24 cellular contexts compared by ENCODE assay signal in the genomic region with DNA sequence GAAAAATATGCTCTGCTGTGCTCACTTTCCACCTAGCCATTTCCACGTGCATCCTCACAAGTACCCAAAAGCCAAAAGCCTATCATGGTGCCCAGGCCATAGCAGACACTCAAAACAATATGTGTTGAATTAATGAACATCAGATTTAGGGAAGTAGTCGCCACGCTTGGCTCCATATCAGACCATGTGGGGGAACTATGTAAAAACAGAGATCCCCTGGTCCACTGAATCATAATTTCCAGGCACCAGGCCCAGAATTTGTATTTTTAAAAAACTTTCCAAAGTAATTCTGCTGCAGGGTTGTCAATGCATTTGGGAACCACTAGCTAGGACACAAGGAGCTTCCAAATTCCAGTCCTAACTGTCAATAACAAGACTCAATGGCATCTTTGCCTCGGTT.
A peak's percentile ranks its signal among the peaks of the same experiment; 100 is the strongest.
DNase-seq lines count a peak whose midpoint lies in the region; ATAC-seq and TF ChIP-seq lines count a peak whose summit lies in the region.
"Had no signal": no experiment of that assay in that cellular context is flagged by ENCODE, and none has a peak within 500 bp of the region (broad histone marks: within the 10 kb centered on the region; RNA-seq: fewer than 3 reads in every experiment).

No MANE protein-coding gene starts in this region.

- H3K9me3 ChIP-seq in ascending aorta (no peaks in the 10 kb centered on the region), thoracic aorta (no peaks in the 10 kb centered on the region), endodermal cell (ENCODE audit: control insufficient read depth, low read length) (no peaks in the 10 kb centered on the region), H9 (ENCODE audit: control insufficient read depth, low read depth, low read length) (no peaks in the 10 kb centered on the region)
- H3K9me3 ChIP-seq: esophagus muscularis mucosa, mucosa of descending colon, right lobe of liver, vagina had no signal

- no peak overlapping the region for H3K4me3 ChIP-seq in ascending aorta
- no peak overlapping the region for H3K4me3 ChIP-seq in foreskin fibroblast (ENCODE audit: low read depth in 1 of 2, low read length in 2 of 2)
- no peak overlapping the region for H3K4me3 ChIP-seq in thoracic aorta
- no peak overlapping the region for H3K4me3 ChIP-seq in endodermal cell (ENCODE audit: low read length)
- H3K4me3 ChIP-seq: cardiac muscle cell, esophagus muscularis mucosa, mucosa of descending colon, right lobe of liver, vagina had no signal

- H3K4me2 ChIP-seq in H9 (ENCODE audit: insufficient read depth, insufficient read length, low read length), result no peak overlapping the region

- no peak overlapping the region for H4K91ac ChIP-seq in H9 (ENCODE audit: insufficient read length, low read depth, low read length)

- H3K9me3 Mint-ChIP-seq in endodermal cell (no peaks in the 10 kb centered on the region), H9 (no peaks in the 10 kb centered on the region)
- H3K9me3 Mint-ChIP-seq: WTC11 had no signal

- H3K27ac Mint-ChIP-seq in endodermal cell (no peak overlapping the region), H9 (no peak overlapping the region)
- H3K27ac Mint-ChIP-seq: activated CD8-positive, alpha-beta T cell treated with anti-CD3 and anti-CD28 coated beads for 36 hours; activated naive CD8-positive, alpha-beta T cell; activated T-cell treated with anti-CD3 and anti-CD28 coated beads, Interleukin-2, amount 50 U/mL, for 24 hours; stimulated activated naive CD8-positive, alpha-beta T cell treated with anti-CD3 and anti-CD28 coated beads, Interleukin-15, Interleukin-2, amounts not matched to agents 100 ng/mL and 50 ng/mL, for 24 hours; T-helper 2 cell treated with Interferon-gamma antibody and Interleukin-4, amounts not matched to agents 5 μg/mL and 100 μg/mL, for 36 hours; WTC11 had no signal

- H2BK120ac ChIP-seq in H9 (ENCODE audit: low read depth, low read length, poor library complexity, severe bottlenecking), result no peak overlapping the region

- H3K9ac ChIP-seq in endodermal cell (ENCODE audit: extremely low read depth, low read length, poor library complexity, severe bottlenecking) (no peak overlapping the region), H9 (ENCODE audit: extremely low read depth, insufficient read length, low read length) (no peak overlapping the region)

- 98 to 100% methylated on average over 3 to 4 of the region's 4 CpGs for WGBS in endodermal cell (ENCODE audit: insufficient coverage in 1 of 2, insufficient read length in 1 of 2), 2 experiments
- WGBS in H9 (ENCODE audit: extremely low coverage, insufficient read length, low lambda C conversion rate), result no CpG with 5 or more reads among the region's 4 CpGs

- H4K5ac ChIP-seq in H9 (ENCODE audit: insufficient read length, low read depth, low read length), result no peak overlapping the region

- H3K4me1 Mint-ChIP-seq in endodermal cell (peaks cover 13% of the 10 kb centered on the region), H9 (0 out of 4 replicates have a peak, but pooled peaks cover 0 to 2% of the 10 kb centered on the region in 2 experiments)
- H3K4me1 Mint-ChIP-seq: WTC11 had no signal

- ATAC-seq in thoracic aorta (ENCODE audit: insufficient number of reproducible peaks, low FRiP score, low read depth), result peak; percentile 39
- ATAC-seq in GM21526 (IDR thresholded peaks at IDR 0.05; ENCODE audit: low FRiP score, unreplicated experiment), result no peak
- ATAC-seq: activated CD8-positive, alpha-beta T cell treated with anti-CD3 and anti-CD28 coated beads for 36 hours; left colon; mucosa of descending colon; right lobe of liver; WTC11 had no signal

- H3K27me3 ChIP-seq in ascending aorta (no peaks in the 10 kb centered on the region), thoracic aorta (replicated peaks; ENCODE audit: insufficient read depth) (no peaks in the 10 kb centered on the region), endodermal cell (ENCODE audit: control insufficient read depth, insufficient read depth, low read length, poor library complexity, severe bottlenecking) (peaks cover 67% of the 10 kb centered on the region), H9 (ENCODE audit: insufficient read depth, low read length) (no peaks in the 10 kb centered on the region)
- H3K27me3 ChIP-seq: cardiac muscle cell, esophagus muscularis mucosa, right lobe of liver, vagina had no signal

- H2BK5ac ChIP-seq in H9 (ENCODE audit: insufficient read length, low read length), result no peak overlapping the region

- H4K20me1 ChIP-seq in H9 (ENCODE audit: control insufficient read depth, insufficient read depth, insufficient read length), result no peaks in the 10 kb centered on the region

- H3K18ac ChIP-seq in H9 (ENCODE audit: insufficient read length, low read depth, low read length), result no peak overlapping the region

- intact Hi-C loops in ascending aorta (cut with DNase I), result loop anchor here (5.0 kb wide), 1 partner anchor 110 kb away; no protein-coding TSS in a partner anchor

- no peak overlapping the region for H3K4ac ChIP-seq in H9 (ENCODE audit: low read depth, low read length)

- H3K23ac ChIP-seq in H9 (ENCODE audit: insufficient read length, low read depth, low read length), result no peak overlapping the region

- no peak overlapping the region for H3K56ac ChIP-seq in H9 (ENCODE audit: insufficient read length, low read depth, low read length)

- no peak overlapping the region for H2BK12ac ChIP-seq in H9 (ENCODE audit: insufficient read length, low read depth, low read length)

- no peak overlapping the region for H3K14ac ChIP-seq in H9 (ENCODE audit: insufficient read depth, low read length)

- H3K4me3 Mint-ChIP-seq in endodermal cell (no peak overlapping the region), H9 (no peak overlapping the region)
- H3K4me3 Mint-ChIP-seq: activated CD8-positive, alpha-beta T cell treated with anti-CD3 and anti-CD28 coated beads for 36 hours; activated naive CD8-positive, alpha-beta T cell; activated T-cell treated with anti-CD3 and anti-CD28 coated beads, Interleukin-2, amount 50 U/mL, for 24 hours; stimulated activated naive CD8-positive, alpha-beta T cell treated with anti-CD3 and anti-CD28 coated beads, Interleukin-15, Interleukin-2, amounts not matched to agents 100 ng/mL and 50 ng/mL, for 24 hours; T-helper 2 cell treated with Interferon-gamma antibody and Interleukin-4, amounts not matched to agents 5 μg/mL and 100 μg/mL, for 36 hours; WTC11 had no signal

- H3K36me3 Mint-ChIP-seq in endodermal cell (ENCODE audit: low read depth), result no peaks in the 10 kb centered on the region
- H3K36me3 Mint-ChIP-seq in H9 (ENCODE audit: insufficient read depth in 1 of 3, low read depth in 3 of 3), result no peaks in the 10 kb centered on the region
- H3K36me3 Mint-ChIP-seq: activated naive CD8-positive, alpha-beta T cell; WTC11 had no signal

- H3K36me3 ChIP-seq in ascending aorta, result no peaks in the 10 kb centered on the region
- H3K36me3 ChIP-seq in thoracic aorta, result no peaks in the 10 kb centered on the region
- no peaks in the 10 kb centered on the region for H3K36me3 ChIP-seq in endodermal cell (ENCODE audit: control insufficient read depth, insufficient read depth, low read length)
- H3K36me3 ChIP-seq: cardiac muscle cell, esophagus muscularis mucosa, right lobe of liver, vagina had no signal

- DNase-seq in EL (peak; percentile 39), ascending aorta (ENCODE audit: low spot score in 2 of 2) (peak in 1 of 2 donors; percentile 81), foreskin fibroblast (peak; percentile 62 to 86), thoracic aorta (ENCODE audit: low spot score) (peak; percentile 21), endodermal cell (no peak), H9 (no peak)
- DNase-seq: activated CD8-positive, alpha-beta T cell treated with anti-CD3 and anti-CD28 coated beads for 36 hours; activated T-cell treated with anti-CD3 and anti-CD28 coated beads, Interleukin-2, amount 50 U/mL, for 24 hours; DMS 273 treated with DMSO at 0.1 percent for 48 hours; left colon; mucosa of descending colon; NCI-H1417; NCI-H69; right lobe of liver; stimulated activated CD4-positive, alpha-beta T cell treated with anti-CD3 and anti-CD28 coated beads, Interleukin-1b, Interleukin-23, amount 100 ng/mL, for 48 hours had no signal

- no peaks in the 10 kb centered on the region for H3K23me2 ChIP-seq in H9 (ENCODE audit: insufficient read length, low read depth, low read length, poor library complexity, severe bottlenecking)

- H3K27me3 Mint-ChIP-seq in endodermal cell (ENCODE audit: insufficient read depth) (peaks cover 90% of the 10 kb centered on the region), H9 (ENCODE audit: low read depth) (peaks cover 2% of the 10 kb centered on the region; the same call in 1 of the 2 replicates)
- H3K27me3 Mint-ChIP-seq: activated CD8-positive, alpha-beta T cell treated with anti-CD3 and anti-CD28 coated beads for 36 hours; activated naive CD8-positive, alpha-beta T cell; activated T-cell treated with anti-CD3 and anti-CD28 coated beads, Interleukin-2, amount 50 U/mL, for 24 hours; stimulated activated naive CD8-positive, alpha-beta T cell treated with anti-CD3 and anti-CD28 coated beads, Interleukin-15, Interleukin-2, amounts not matched to agents 100 ng/mL and 50 ng/mL, for 24 hours had no signal

- no peaks in the 10 kb centered on the region for H3K79me1 ChIP-seq in H9 (ENCODE audit: insufficient read depth, low read depth, low read length, poor library complexity, severe bottlenecking)

- H3K4me1 ChIP-seq in ascending aorta, result peaks cover 6 to 16% of the 10 kb centered on the region in 2 donors
- peaks cover 8 to 55% of the 10 kb centered on the region in 2 donors for H3K4me1 ChIP-seq in thoracic aorta (ENCODE audit: control insufficient read depth in 1 of 2, low read depth in 2 of 2)
- H3K4me1 ChIP-seq in endodermal cell (ENCODE audit: control insufficient read depth, insufficient read depth, low read length), result peaks cover 6% of the 10 kb centered on the region
- no peaks in the 10 kb centered on the region for H3K4me1 ChIP-seq in H9 (ENCODE audit: insufficient read depth, low read length)
- H3K4me1 ChIP-seq: right lobe of liver, vagina had no signal

- no peak overlapping the region for H2BK15ac ChIP-seq in H9 (ENCODE audit: low read depth, low read length)

- no peak overlapping the region for H2AFZ ChIP-seq in H9 (ENCODE audit: low read length)

- no peak overlapping the region for H2AK5ac ChIP-seq in H9 (ENCODE audit: insufficient read length, low read length)

- H3K27ac ChIP-seq in ascending aorta, result peak overlapping the region; percentile 54 to 73
- H3K27ac ChIP-seq in thoracic aorta, result peak overlapping the region; percentile 57 to 62
- H3K27ac ChIP-seq in endodermal cell (ENCODE audit: low read depth, low read length), result no peak overlapping the region
- H3K27ac ChIP-seq in H9 (ENCODE audit: insufficient read length, low read depth, low read length), result no peak overlapping the region
- H3K27ac ChIP-seq: C4-2B, cardiac muscle cell, esophagus muscularis mucosa, right lobe of liver, vagina had no signal

- TF ChIP-seq CTCF in ascending aorta (IDR thresholded peaks at IDR 0.05) (no peak), foreskin fibroblast (IDR thresholded peaks at IDR 0.05; ENCODE audit: low read depth, low read length) (no peak), thoracic aorta (IDR thresholded peaks at IDR 0.05) (no peak), endodermal cell (conservative IDR thresholded peaks at IDR 0.05) (no peak), H9 (conservative IDR thresholded peaks at IDR 0.05) (no peak)

- H4K8ac ChIP-seq in H9 (replicated peaks; ENCODE audit: insufficient read length, low read depth, low read length), result no peak overlapping the region

- no peak overlapping the region for H3T11ph ChIP-seq in H9 (ENCODE audit: low read length)

- H2BK20ac ChIP-seq in H9 (ENCODE audit: low read depth, low read length, poor library complexity, severe bottlenecking), result no peak overlapping the region

- H3K79me2 ChIP-seq in H9 (ENCODE audit: insufficient read depth, low read length), result no peaks in the 10 kb centered on the region

Comparison
In these comparisons a context has a peak if more than half of its experiments do, and no peak if none do; other contexts are left out.
1. DNase-seq: peak in EL (single experiment), foreskin fibroblast (2 of 2) and thoracic aorta (single experiment); none in endodermal cell (single experiment) and H9 (single experiment).
2. H3K27ac ChIP-seq: peak in ascending aorta (2 of 2) and thoracic aorta (2 of 2); none in endodermal cell (single experiment) and H9 (single experiment).